ENCODE assay signal across 25 cellular contexts in genomic region chr1:65995928-65996327, GRCh38.
"Had no signal": no experiment of that assay in that cellular context is flagged by ENCODE, and none has a peak within 500 bp of the region (broad histone marks: within the 10 kb centered on the region; RNA-seq: fewer than 3 reads in every experiment).

No MANE protein-coding gene starts in this region.

- H3K4me1 ChIP-seq: colonic mucosa, esophagus muscularis mucosa, foreskin keratinocyte, gastroesophageal sphincter, heart left ventricle, psoas muscle, sigmoid colon, testis, tibial artery had no signal

- H3K27me3 ChIP-seq: colonic mucosa, esophagus muscularis mucosa, foreskin keratinocyte, gastroesophageal sphincter, hepatocyte, sigmoid colon, stomach, testis, tibial artery had no signal

- H3K36me3 ChIP-seq: colonic mucosa, esophagus muscularis mucosa, gastroesophageal sphincter, heart left ventricle, sigmoid colon, stomach, tibial artery had no signal

- ATAC-seq: foreskin keratinocyte; gastroesophageal sphincter; heart left ventricle; left lobe of liver; mucosa of descending colon; natural killer cell treated with Interleukin-12 subunit alpha and Interleukin-12 subunit beta and Interleukin-15 and Interleukin-18, amount 100 ng/mL, for 72 hours; psoas muscle; right cardiac atrium; stimulated activated effector memory CD8-positive, alpha-beta T cell treated with anti-CD3 and anti-CD28 coated beads, Interleukin-12 subunit alpha, Interleukin-12 subunit beta, amount 100 ng/mL, for 72 hours had no signal

- H3K27ac ChIP-seq: colonic mucosa, esophagus muscularis mucosa, foreskin keratinocyte, gastroesophageal sphincter, heart left ventricle, hepatocyte, psoas muscle, sigmoid colon, stomach, testis, tibial artery had no signal

- H3K79me2 ChIP-seq: hepatocyte had no signal

- H2AFZ ChIP-seq: hepatocyte had no signal

- H3K4me2 ChIP-seq: hepatocyte had no signal

- DNase-seq: colonic mucosa; effector memory CD4-positive, alpha-beta T cell; foreskin keratinocyte; heart left ventricle; kidney; mesenchymal stem cell; mucosa of descending colon; naive B cell; nucleus accumbens; psoas muscle; right cardiac atrium; sigmoid colon; stimulated activated CD4-positive, alpha-beta T cell treated with anti-CD3 and anti-CD28 coated beads, Interleukin-2, amount 100 ng/mL, for 24 hours; stimulated activated CD4-positive, alpha-beta T cell treated with anti-CD3 and anti-CD28 coated beads, Interleukin-4, amount 100 ng/mL, for 24 hours; stimulated activated naive CD4-positive, alpha-beta T cell treated with Interleukin-2 at 50 U/mL for 16 hours; stomach; testis; tibial artery had no signal

- H3K4me3 ChIP-seq: colonic mucosa, esophagus muscularis mucosa, gastroesophageal sphincter, heart left ventricle, hepatocyte, lung, mucosa of descending colon, psoas muscle, sigmoid colon, stomach, testis, tibial artery had no signal

- H3K9me3 ChIP-seq: colonic mucosa, esophagus muscularis mucosa, gastroesophageal sphincter, heart left ventricle, mucosa of descending colon, psoas muscle, sigmoid colon, stomach, testis, tibial artery had no signal
